In the genomic region with DNA sequence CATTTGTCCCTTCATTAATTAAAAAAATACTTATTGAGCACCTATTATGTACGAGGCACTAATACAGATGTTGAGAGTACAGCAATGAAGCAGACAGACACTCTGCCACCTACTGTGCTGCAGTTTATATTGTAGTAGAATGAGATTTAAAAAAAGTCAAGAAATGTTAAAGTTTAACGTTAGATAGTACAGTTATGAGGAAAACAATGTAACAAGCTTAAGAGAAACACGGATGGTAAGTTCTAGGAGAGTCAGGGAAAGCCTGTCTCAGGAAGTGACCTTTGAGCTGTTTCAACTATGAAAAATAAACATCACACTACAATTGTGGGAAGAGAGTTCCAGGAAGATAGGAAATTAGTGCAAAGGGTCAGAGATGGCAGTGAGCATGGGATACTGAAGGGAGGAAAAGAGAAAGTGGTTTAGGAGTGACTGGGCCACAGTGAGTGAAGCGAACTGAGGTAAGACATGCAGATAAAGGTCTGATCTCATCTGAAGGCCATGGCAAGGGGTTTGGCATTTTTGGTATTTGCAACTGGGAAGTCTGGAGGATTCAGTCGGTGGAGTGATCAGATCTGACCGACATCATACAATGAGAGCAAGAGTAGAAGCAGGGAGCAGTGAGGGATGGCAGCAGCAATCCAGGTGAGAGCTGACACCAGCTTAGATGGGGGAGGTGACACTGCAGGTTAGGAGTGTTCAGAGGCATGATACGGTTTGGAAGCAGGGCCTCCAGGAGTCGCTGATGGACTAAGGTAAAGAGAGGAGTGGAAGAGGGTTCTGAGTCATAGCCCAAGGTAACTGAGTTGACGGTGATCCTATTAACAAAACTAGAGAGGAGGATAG, we compare ENCODE assay signal across 10 cellular contexts. TPM values are rescaled to one million over a fixed set of nuclear protein-coding genes. Genes with fewer than 3 reads are reported as not detected.
DNase-seq lines count a peak whose midpoint lies in the region; ATAC-seq and TF ChIP-seq lines count a peak whose summit lies in the region.
"Had no signal": no experiment of that assay in that cellular context is flagged by ENCODE, and none has a peak within 500 bp of the region (broad histone marks: within the 10 kb centered on the region; RNA-seq: fewer than 3 reads in every experiment).

No MANE protein-coding gene starts in this region.

- CTCF ChIA-PET in Caco-2 (lab: Charles Lee) (interaction anchor here (0.6 to 1.5 kb wide), 11 partner anchors 33 to 359 kb away, joined by 3 to 68 read pairs (median 6); no protein-coding TSS in a partner anchor), Panc1 (lab: Charles Lee) (interaction anchor here (0.6 to 0.9 kb wide), 3 partner anchors 105 to 414 kb away, joined by 3 to 5 read pairs (median 3); no protein-coding TSS in a partner anchor)

- ATAC-seq in Panc1: peak; percentile 93
- no peak for ATAC-seq in GM18511 (IDR thresholded peaks at IDR 0.05; ENCODE audit: unreplicated experiment)
- ATAC-seq in GM18873 (IDR thresholded peaks at IDR 0.05; ENCODE audit: low FRiP score, unreplicated experiment): no peak

- WGBS in mesendoderm (ENCODE audit: extremely low coverage, insufficient coverage, low lambda C conversion rate): 100% methylated on average over 2 of the region's 9 CpGs

- in situ Hi-C loops in Panc1 (cut with HindIII; ENCODE audit: low pct_unique_long_range_greater_than_20kb, low sequenced_read_pairs): no loop called here

- H2AK5ac ChIP-seq in mesendoderm (ENCODE audit: low read length): no peak overlapping the region

- no peaks in the 10 kb centered on the region for H3K9me3 Mint-ChIP-seq in Caco-2 (ENCODE audit: unreplicated experiment)
- H3K9me3 Mint-ChIP-seq in immature natural killer cell: no peaks in the 10 kb centered on the region

- H3K4me2 ChIP-seq in mesendoderm (ENCODE audit: low read length): no peak overlapping the region
- H3K4me2 ChIP-seq: BLaER1 had no signal

- H3K79me2 ChIP-seq in mesendoderm (ENCODE audit: control insufficient read depth, insufficient read depth, low read length): no peaks in the 10 kb centered on the region

- H3K9ac ChIP-seq in mesendoderm (ENCODE audit: low read length): no peak overlapping the region
- H3K9ac ChIP-seq: BLaER1 had no signal

- no peak overlapping the region for H2BK120ac ChIP-seq in mesendoderm (ENCODE audit: low read depth, low read length)

- H3K4me3 Mint-ChIP-seq in Caco-2 (ENCODE audit: unreplicated experiment) (peak overlapping the region; percentile 60), immature natural killer cell (no peak overlapping the region)

- H3K36me3 Mint-ChIP-seq in Caco-2 (ENCODE audit: insufficient read depth, unreplicated experiment) (peaks cover 5% of the 10 kb centered on the region), immature natural killer cell (no peaks in the 10 kb centered on the region)

- H3K4me1 ChIP-seq in Caco-2 (peaks cover 40% of the 10 kb centered on the region), Panc1 (ENCODE audit: control insufficient read depth, insufficient read depth, low read length) (peaks cover 8% of the 10 kb centered on the region; the same call in 1 of the 2 replicates), mesendoderm (ENCODE audit: control insufficient read depth, low read depth, low read length) (peaks cover 2% of the 10 kb centered on the region)
- H3K4me1 ChIP-seq: BLaER1 had no signal

- intact Hi-C loops in Caco-2 (cut with micrococcal nuclease; ENCODE audit: unreplicated experiment): loop anchor here (1.0 to 2.0 kb wide), 8 partner anchors 28 to 419 kb away; partner anchors contain the start of genes PLOD2 and PLSCR4
- intact Hi-C loops in Panc1 (cut with micrococcal nuclease; ENCODE audit: unreplicated experiment): loop anchor here (1.0 kb wide), 1 partner anchor 105 kb away; no protein-coding TSS in a partner anchor

- H4K8ac ChIP-seq in mesendoderm (ENCODE audit: low read depth, low read length): no peak overlapping the region

- H3K27me3 Mint-ChIP-seq in Caco-2 (ENCODE audit: insufficient read depth, unreplicated experiment): no peaks in the 10 kb centered on the region
- peaks cover 0 to 2% (median 0%) of the 10 kb centered on the region in 3 donors for H3K27me3 Mint-ChIP-seq in immature natural killer cell (ENCODE audit: low read depth in 3 of 3)

- POLR2A ChIA-PET in Caco-2 (lab: Charles Lee): interaction anchor here (0.5 to 1.0 kb wide), 4 partner anchors 12 to 358 kb away, joined by 4 to 6 read pairs (median 4); partner anchors contain the start of gene PLOD2
- POLR2A ChIA-PET in Panc1 (lab: Charles Lee): interaction anchor here (1.0 kb wide), 1 partner anchor 355 kb away, joined by 3 read pairs; no protein-coding TSS in a partner anchor

- peaks cover 19% of the 10 kb centered on the region for H3K4me1 Mint-ChIP-seq in Caco-2 (ENCODE audit: low read depth, unreplicated experiment)
- H3K4me1 Mint-ChIP-seq in immature natural killer cell: no peaks in the 10 kb centered on the region

- BruUV-seq in Caco-2 (replicated peaks; lab: Mats Ljungman, UMichigan) (TSS peak; percentile 41), Panc1 (replicated peaks; lab: Mats Ljungman, UMichigan) (no TSS peak)

- peak overlapping the region; percentile 1; the same call in 1 of the 2 replicates for H3K4me3 ChIP-seq in Caco-2 (ENCODE audit: low read depth, low read length)
- no peak overlapping the region for H3K4me3 ChIP-seq in Panc1 (ENCODE audit: low read depth in 2 of 2, low read length in 2 of 2)
- H3K4me3 ChIP-seq in mesendoderm (ENCODE audit: low read length): no peak overlapping the region
- H3K4me3 ChIP-seq: BLaER1 had no signal

- H3K27me3 ChIP-seq in Caco-2 (replicated peaks; ENCODE audit: control insufficient read depth, insufficient read depth, low read length): no peaks in the 10 kb centered on the region
- H3K27me3 ChIP-seq in Panc1 (ENCODE audit: control insufficient read depth, insufficient read depth, low read length): no peaks in the 10 kb centered on the region
- no peaks in the 10 kb centered on the region for H3K27me3 ChIP-seq in mesendoderm (ENCODE audit: insufficient read depth, low read length, poor library complexity)
- H3K27me3 ChIP-seq: BLaER1 had no signal

- no peak overlapping the region for H2BK5ac ChIP-seq in mesendoderm (ENCODE audit: low read length)

- H3K9me3 ChIP-seq in Caco-2 (no peaks in the 10 kb centered on the region), Panc1 (ENCODE audit: control insufficient read depth, insufficient read depth, low read depth, low read length) (no peaks in the 10 kb centered on the region)
- H3K9me3 ChIP-seq: BLaER1 had no signal

- H3K27ac ChIP-seq in Panc1 (ENCODE audit: low read length): peak overlapping the region; percentile 48
- H3K27ac ChIP-seq in mesendoderm (ENCODE audit: low read depth, low read length): peak overlapping the region; percentile 4
- H3K27ac ChIP-seq: BLaER1 had no signal

- H3K27ac Mint-ChIP-seq in Caco-2 (ENCODE audit: unreplicated experiment) (peak overlapping the region; percentile 59), immature natural killer cell (no peak overlapping the region)

- no peak overlapping the region for H3K18ac ChIP-seq in mesendoderm (ENCODE audit: low read length)

- H3K56ac ChIP-seq in mesendoderm (ENCODE audit: low read length): peak overlapping the region; percentile 17

- no peak overlapping the region for H2BK15ac ChIP-seq in mesendoderm (replicated peaks; ENCODE audit: low read depth)

- no peaks in the 10 kb centered on the region for H3K79me1 ChIP-seq in mesendoderm (ENCODE audit: low read length)

- H4K5ac ChIP-seq in mesendoderm (ENCODE audit: low read length): no peak overlapping the region

- H3K36me3 ChIP-seq in Caco-2 (ENCODE audit: control insufficient read depth, insufficient read depth, low read length): no peaks in the 10 kb centered on the region
- H3K36me3 ChIP-seq in Panc1 (ENCODE audit: control insufficient read depth, insufficient read depth, low read length): no peaks in the 10 kb centered on the region
- H3K36me3 ChIP-seq in mesendoderm (ENCODE audit: control insufficient read depth, insufficient read depth, low read length): no peaks in the 10 kb centered on the region
- H3K36me3 ChIP-seq: BLaER1 had no signal

- DNase-seq in Caco-2: peak; percentile 78 to 89
- no peak for DNase-seq in Panc1 (ENCODE audit: low read depth, low spot score)
- peak; percentile 30 for DNase-seq in fibroblast of peridontal ligament (ENCODE audit: extremely low read depth)
- DNase-seq in mesendoderm: peak; percentile 92
- no peak for DNase-seq in immature natural killer cell
- no peak for DNase-seq in amniotic stem cell (lab: John Stamatoyannopoulos, UW)
- DNase-seq: NK-92 treated with Interleukin-12 subunit alpha and Interleukin-12 subunit beta, amount 100 ng/mL, for 24 hours had no signal

- TF ChIP-seq CTCF in Caco-2 (IDR thresholded peaks at IDR 0.05; ENCODE audit: insufficient read depth in 1 of 2, low read depth in 1 of 2, low read length in 1 of 2, severe bottlenecking in 1 of 2, unreplicated experiment in 1 of 2) (peak; percentile 16 to 52), Panc1 (IDR thresholded peaks at IDR 0.05) (peak; percentile 56)

- peak overlapping the region; percentile 16 for H3K4ac ChIP-seq in mesendoderm (ENCODE audit: low read depth, low read length)

- H3K23ac ChIP-seq in mesendoderm (ENCODE audit: low read length): no peak overlapping the region

RNA-seq across cellular contexts. Expression of gene PLSCR4, which starts 28.5 kb away (rescaled TPM):
- 7.9 and 9.1 TPM in 2 replicates for total RNA-seq in Caco-2 (2022)
- total RNA-seq in Panc1 (2021; ENCODE audit: unreplicated experiment): 3.5 TPM
- 4.0 TPM for polyA plus RNA-seq in Panc1 (2012; ENCODE audit: insufficient read length)
- 4.7 TPM for polyA plus RNA-seq in mesendoderm (2013, experiment 1 of 2)
- polyA plus RNA-seq in mesendoderm (2013, experiment 2 of 2): 3.9 TPM
- under 1 TPM in 1 of 3 donors, not detected in 2; 0.41 TPM for polyA plus RNA-seq in immature natural killer cell

Comparison
In these comparisons a context has a peak if more than half of its experiments do, and no peak if none do; other contexts are left out.
1. DNase-seq: peak in Caco-2 (2 of 2), fibroblast of peridontal ligament (single experiment) and mesendoderm (single experiment); none in Panc1 (single experiment), immature natural killer cell (0 of 3) and amniotic stem cell (single experiment).